In genomic region chr14:60980811-60981625, GRCh38 we compare ENCODE assay signal across 1 cellular context.
TF ChIP-seq lines count a peak whose summit lies in the region.

Gene SLC38A6 (plus strand): TSS chr14:60981245. CDS start chr14:60981278, 33 bp downstream.
A gene with protein sequence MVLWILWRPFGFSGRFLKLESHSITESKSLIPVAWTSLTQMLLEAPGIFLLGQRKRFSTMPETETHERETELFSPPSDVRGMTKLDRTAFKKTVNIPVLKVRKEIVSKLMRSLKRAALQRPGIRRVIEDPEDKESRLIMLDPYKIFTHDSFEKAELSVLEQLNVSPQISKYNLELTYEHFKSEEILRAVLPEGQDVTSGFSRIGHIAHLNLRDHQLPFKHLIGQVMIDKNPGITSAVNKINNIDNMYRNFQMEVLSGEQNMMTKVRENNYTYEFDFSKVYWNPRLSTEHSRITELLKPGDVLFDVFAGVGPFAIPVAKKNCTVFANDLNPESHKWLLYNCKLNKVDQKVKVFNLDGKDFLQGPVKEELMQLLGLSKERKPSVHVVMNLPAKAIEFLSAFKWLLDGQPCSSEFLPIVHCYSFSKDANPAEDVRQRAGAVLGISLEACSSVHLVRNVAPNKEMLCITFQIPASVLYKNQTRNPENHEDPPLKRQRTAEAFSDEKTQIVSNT (minus strand): TSS chr14:60981079. CDS start chr14:60980973, 106 bp downstream.

TF ChIP-seq in HepG2, 621 proteins besides CTCF, POLR2A, EP300 and RAD21 (continued from another document and continues in another):
- TF ChIP-seq, protein P1, sequence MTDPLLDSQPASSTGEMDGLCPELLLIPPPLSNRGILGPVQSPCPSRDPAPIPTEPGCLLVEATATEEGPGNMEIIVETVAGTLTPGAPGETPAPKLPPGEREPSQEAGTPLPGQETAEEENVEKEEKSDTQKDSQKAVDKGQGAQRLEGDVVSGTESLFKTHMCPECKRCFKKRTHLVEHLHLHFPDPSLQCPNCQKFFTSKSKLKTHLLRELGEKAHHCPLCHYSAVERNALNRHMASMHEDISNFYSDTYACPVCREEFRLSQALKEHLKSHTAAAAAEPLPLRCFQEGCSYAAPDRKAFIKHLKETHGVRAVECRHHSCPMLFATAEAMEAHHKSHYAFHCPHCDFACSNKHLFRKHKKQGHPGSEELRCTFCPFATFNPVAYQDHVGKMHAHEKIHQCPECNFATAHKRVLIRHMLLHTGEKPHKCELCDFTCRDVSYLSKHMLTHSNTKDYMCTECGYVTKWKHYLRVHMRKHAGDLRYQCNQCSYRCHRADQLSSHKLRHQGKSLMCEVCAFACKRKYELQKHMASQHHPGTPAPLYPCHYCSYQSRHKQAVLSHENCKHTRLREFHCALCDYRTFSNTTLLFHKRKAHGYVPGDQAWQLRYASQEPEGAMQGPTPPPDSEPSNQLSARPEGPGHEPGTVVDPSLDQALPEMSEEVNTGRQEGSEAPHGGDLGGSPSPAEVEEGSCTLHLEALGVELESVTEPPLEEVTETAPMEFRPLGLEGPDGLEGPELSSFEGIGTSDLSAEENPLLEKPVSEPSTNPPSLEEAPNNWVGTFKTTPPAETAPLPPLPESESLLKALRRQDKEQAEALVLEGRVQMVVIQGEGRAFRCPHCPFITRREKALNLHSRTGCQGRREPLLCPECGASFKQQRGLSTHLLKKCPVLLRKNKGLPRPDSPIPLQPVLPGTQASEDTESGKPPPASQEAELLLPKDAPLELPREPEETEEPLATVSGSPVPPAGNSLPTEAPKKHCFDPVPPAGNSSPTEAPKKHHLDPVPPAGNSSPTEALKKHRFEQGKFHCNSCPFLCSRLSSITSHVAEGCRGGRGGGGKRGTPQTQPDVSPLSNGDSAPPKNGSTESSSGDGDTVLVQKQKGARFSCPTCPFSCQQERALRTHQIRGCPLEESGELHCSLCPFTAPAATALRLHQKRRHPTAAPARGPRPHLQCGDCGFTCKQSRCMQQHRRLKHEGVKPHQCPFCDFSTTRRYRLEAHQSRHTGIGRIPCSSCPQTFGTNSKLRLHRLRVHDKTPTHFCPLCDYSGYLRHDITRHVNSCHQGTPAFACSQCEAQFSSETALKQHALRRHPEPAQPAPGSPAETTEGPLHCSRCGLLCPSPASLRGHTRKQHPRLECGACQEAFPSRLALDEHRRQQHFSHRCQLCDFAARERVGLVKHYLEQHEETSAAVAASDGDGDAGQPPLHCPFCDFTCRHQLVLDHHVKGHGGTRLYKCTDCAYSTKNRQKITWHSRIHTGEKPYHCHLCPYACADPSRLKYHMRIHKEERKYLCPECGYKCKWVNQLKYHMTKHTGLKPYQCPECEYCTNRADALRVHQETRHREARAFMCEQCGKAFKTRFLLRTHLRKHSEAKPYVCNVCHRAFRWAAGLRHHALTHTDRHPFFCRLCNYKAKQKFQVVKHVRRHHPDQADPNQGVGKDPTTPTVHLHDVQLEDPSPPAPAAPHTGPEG (CRISPR knock-in tag; IDR thresholded peaks at IDR 0.05): peak; percentile 28; the same call in 1 of the 2 replicates
- peak; percentile 47; the same call in 1 of the 2 replicates for TF ChIP-seq SOX5 (CRISPR knock-in tag; IDR thresholded peaks at IDR 0.05; ENCODE audit: borderline replicate concordance)
- TF ChIP-seq, protein P2, sequence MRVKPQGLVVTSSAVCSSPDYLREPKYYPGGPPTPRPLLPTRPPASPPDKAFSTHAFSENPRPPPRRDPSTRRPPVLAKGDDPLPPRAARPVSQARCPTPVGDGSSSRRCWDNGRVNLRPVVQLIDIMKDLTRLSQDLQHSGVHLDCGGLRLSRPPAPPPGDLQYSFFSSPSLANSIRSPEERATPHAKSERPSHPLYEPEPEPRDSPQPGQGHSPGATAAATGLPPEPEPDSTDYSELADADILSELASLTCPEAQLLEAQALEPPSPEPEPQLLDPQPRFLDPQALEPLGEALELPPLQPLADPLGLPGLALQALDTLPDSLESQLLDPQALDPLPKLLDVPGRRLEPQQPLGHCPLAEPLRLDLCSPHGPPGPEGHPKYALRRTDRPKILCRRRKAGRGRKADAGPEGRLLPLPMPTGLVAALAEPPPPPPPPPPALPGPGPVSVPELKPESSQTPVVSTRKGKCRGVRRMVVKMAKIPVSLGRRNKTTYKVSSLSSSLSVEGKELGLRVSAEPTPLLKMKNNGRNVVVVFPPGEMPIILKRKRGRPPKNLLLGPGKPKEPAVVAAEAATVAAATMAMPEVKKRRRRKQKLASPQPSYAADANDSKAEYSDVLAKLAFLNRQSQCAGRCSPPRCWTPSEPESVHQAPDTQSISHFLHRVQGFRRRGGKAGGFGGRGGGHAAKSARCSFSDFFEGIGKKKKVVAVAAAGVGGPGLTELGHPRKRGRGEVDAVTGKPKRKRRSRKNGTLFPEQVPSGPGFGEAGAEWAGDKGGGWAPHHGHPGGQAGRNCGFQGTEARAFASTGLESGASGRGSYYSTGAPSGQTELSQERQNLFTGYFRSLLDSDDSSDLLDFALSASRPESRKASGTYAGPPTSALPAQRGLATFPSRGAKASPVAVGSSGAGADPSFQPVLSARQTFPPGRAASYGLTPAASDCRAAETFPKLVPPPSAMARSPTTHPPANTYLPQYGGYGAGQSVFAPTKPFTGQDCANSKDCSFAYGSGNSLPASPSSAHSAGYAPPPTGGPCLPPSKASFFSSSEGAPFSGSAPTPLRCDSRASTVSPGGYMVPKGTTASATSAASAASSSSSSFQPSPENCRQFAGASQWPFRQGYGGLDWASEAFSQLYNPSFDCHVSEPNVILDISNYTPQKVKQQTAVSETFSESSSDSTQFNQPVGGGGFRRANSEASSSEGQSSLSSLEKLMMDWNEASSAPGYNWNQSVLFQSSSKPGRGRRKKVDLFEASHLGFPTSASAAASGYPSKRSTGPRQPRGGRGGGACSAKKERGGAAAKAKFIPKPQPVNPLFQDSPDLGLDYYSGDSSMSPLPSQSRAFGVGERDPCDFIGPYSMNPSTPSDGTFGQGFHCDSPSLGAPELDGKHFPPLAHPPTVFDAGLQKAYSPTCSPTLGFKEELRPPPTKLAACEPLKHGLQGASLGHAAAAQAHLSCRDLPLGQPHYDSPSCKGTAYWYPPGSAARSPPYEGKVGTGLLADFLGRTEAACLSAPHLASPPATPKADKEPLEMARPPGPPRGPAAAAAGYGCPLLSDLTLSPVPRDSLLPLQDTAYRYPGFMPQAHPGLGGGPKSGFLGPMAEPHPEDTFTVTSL (CRISPR knock-in tag; IDR thresholded peaks at IDR 0.05; ENCODE audit: borderline replicate concordance): no peak
- no peak for TF ChIP-seq ZNF18 (CRISPR knock-in tag; IDR thresholded peaks at IDR 0.05; ENCODE audit: insufficient replicate concordance)
- TF ChIP-seq, protein P3, sequence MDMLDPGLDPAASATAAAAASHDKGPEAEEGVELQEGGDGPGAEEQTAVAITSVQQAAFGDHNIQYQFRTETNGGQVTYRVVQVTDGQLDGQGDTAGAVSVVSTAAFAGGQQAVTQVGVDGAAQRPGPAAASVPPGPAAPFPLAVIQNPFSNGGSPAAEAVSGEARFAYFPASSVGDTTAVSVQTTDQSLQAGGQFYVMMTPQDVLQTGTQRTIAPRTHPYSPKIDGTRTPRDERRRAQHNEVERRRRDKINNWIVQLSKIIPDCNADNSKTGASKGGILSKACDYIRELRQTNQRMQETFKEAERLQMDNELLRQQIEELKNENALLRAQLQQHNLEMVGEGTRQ (IDR thresholded peaks at IDR 0.05; ENCODE audit: low read depth, low read length): no peak
- TF ChIP-seq, protein P3 (CRISPR knock-in tag; IDR thresholded peaks at IDR 0.05; ENCODE audit: borderline replicate concordance): no peak
- TF ChIP-seq SCMH1 (CRISPR knock-in tag; IDR thresholded peaks at IDR 0.05; ENCODE audit: borderline replicate concordance): no peak
- TF ChIP-seq ZNF703 (CRISPR knock-in tag; IDR thresholded peaks at IDR 0.05; ENCODE audit: borderline replicate concordance): no peak
- TF ChIP-seq ZNF839 (CRISPR knock-in tag; IDR thresholded peaks at IDR 0.05; ENCODE audit: borderline replicate concordance): no peak; the same call in 1 of the 2 replicates
- no peak for TF ChIP-seq FOSL1 (CRISPR knock-in tag; IDR thresholded peaks at IDR 0.05; ENCODE audit: borderline replicate concordance)
- no peak; the same call in 1 of the 2 replicates for TF ChIP-seq ZNF572 (CRISPR knock-in tag; IDR thresholded peaks at IDR 0.05)
- no peak for TF ChIP-seq ZNF20 (CRISPR knock-in tag; IDR thresholded peaks at IDR 0.05)
- TF ChIP-seq DNMT3B (CRISPR knock-in tag; conservative IDR thresholded peaks at IDR 0.05): 0 out of 2 replicates have a peak, but pooled peaks have one; percentile 40
- TF ChIP-seq SUZ12 (IDR thresholded peaks at IDR 0.05; ENCODE audit: low read depth, low read length): no peak
- no peak; the same call in 1 of the 2 replicates for TF ChIP-seq ZNF83 (CRISPR knock-in tag; IDR thresholded peaks at IDR 0.05; ENCODE audit: borderline replicate concordance)
- TF ChIP-seq, protein P4, sequence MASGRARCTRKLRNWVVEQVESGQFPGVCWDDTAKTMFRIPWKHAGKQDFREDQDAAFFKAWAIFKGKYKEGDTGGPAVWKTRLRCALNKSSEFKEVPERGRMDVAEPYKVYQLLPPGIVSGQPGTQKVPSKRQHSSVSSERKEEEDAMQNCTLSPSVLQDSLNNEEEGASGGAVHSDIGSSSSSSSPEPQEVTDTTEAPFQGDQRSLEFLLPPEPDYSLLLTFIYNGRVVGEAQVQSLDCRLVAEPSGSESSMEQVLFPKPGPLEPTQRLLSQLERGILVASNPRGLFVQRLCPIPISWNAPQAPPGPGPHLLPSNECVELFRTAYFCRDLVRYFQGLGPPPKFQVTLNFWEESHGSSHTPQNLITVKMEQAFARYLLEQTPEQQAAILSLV (CRISPR knock-in tag; IDR thresholded peaks at IDR 0.05; ENCODE audit: borderline replicate concordance): no peak
- TF ChIP-seq TOE1 (CRISPR knock-in tag; IDR thresholded peaks at IDR 0.05): no peak
- TF ChIP-seq ZNF274 (CRISPR knock-in tag; IDR thresholded peaks at IDR 0.05): 0 out of 2 replicates have a peak, but pooled peaks have one; percentile 51
- peak; percentile 91 for TF ChIP-seq ELF1 (CRISPR knock-in tag; IDR thresholded peaks at IDR 0.05)
- peak; percentile 87; the same call in 1 of the 2 replicates for TF ChIP-seq NRL (CRISPR knock-in tag; IDR thresholded peaks at IDR 0.05; ENCODE audit: borderline replicate concordance)
- TF ChIP-seq ZNF674 (CRISPR knock-in tag; IDR thresholded peaks at IDR 0.05; ENCODE audit: low read depth): no peak
- TF ChIP-seq SP2 (CRISPR knock-in tag; IDR thresholded peaks at IDR 0.05): peak; percentile 63; the same call in 1 of the 2 replicates
- peak; percentile 82 for TF ChIP-seq UBTF (CRISPR knock-in tag; IDR thresholded peaks at IDR 0.05)
- no peak; the same call in 1 of the 2 replicates for TF ChIP-seq ZNF567 (CRISPR knock-in tag; IDR thresholded peaks at IDR 0.05; ENCODE audit: borderline replicate concordance)
- no peak for TF ChIP-seq KDM6A (CRISPR knock-in tag; IDR thresholded peaks at IDR 0.05; ENCODE audit: low read depth)
- no peak for TF ChIP-seq ZNF720 (CRISPR knock-in tag; IDR thresholded peaks at IDR 0.05)
- peak; percentile 86 for TF ChIP-seq ZBTB21 (CRISPR knock-in tag; IDR thresholded peaks at IDR 0.05)
- peak; percentile 86 for TF ChIP-seq SRSF1 (optimal IDR thresholded peaks at IDR 0.05; ENCODE audit: low read depth, low read length)
- TF ChIP-seq SAP130 (CRISPR knock-in tag; IDR thresholded peaks at IDR 0.05; ENCODE audit: low read depth): peak; percentile 98
- TF ChIP-seq ZNF460 (CRISPR knock-in tag; IDR thresholded peaks at IDR 0.05; ENCODE audit: borderline replicate concordance): no peak
- no peak for TF ChIP-seq ZNF780A (CRISPR knock-in tag; IDR thresholded peaks at IDR 0.05)
- TF ChIP-seq KDM2A (CRISPR knock-in tag; IDR thresholded peaks at IDR 0.05; ENCODE audit: borderline replicate concordance, low read depth): peak; percentile 96
- no peak for TF ChIP-seq FOXM1 (CRISPR knock-in tag; IDR thresholded peaks at IDR 0.05)
- TF ChIP-seq BCL6 (CRISPR knock-in tag; IDR thresholded peaks at IDR 0.05): peak; percentile 35
- peak; percentile 63 for TF ChIP-seq AGO2 (optimal IDR thresholded peaks at IDR 0.05; ENCODE audit: low read depth, low read length)
- no peak for TF ChIP-seq ZFP62 (CRISPR knock-in tag; IDR thresholded peaks at IDR 0.05)
- no peak for TF ChIP-seq ZSCAN12 (CRISPR knock-in tag; IDR thresholded peaks at IDR 0.05)
